In genomic region chr3:66583646-66584045, GRCh38 we compare ENCODE assay signal across 21 cellular contexts.
"Had no signal": no experiment of that assay in that cellular context is flagged by ENCODE, and none has a peak within 500 bp of the region (broad histone marks: within the 10 kb centered on the region; RNA-seq: fewer than 3 reads in every experiment).

No MANE protein-coding gene starts in this region.

- H3K4me3 ChIP-seq: cardiac muscle cell, left lung, lung, spleen, thoracic aorta had no signal

- H3K27me3 ChIP-seq: cardiac muscle cell, left lung had no signal

- H3K9me3 ChIP-seq: thoracic aorta had no signal

- H3K4me1 ChIP-seq: left lung had no signal

- H3K36me3 Mint-ChIP-seq: T-cell, type B pancreatic cell had no signal

- H3K36me3 ChIP-seq: cardiac muscle cell, left lung, spleen, thoracic aorta had no signal

- H3K27ac Mint-ChIP-seq: activated naive CD8-positive, alpha-beta T cell treated with anti-CD3 and anti-CD28 coated beads, Interleukin-2, amount 10 ng/mL, durations not matched to agents 7 days and 5 days; activated T-cell treated with anti-CD3 and anti-CD28 coated beads, Interleukin-2, amount 50 U/mL, for 24 hours; activated T-helper 2 cell treated with anti-CD3 and anti-CD28 coated beads, Interferon-gamma antibody, Interleukin-2, Interleukin-4, amounts not matched to agents 10 μg/mL and 5 μg/mL and 100 μg/mL, durations not matched to agents 14 hours and 24 hours and 36 hours; T-cell; type B pancreatic cell had no signal

- DNase-seq: activated naive CD4-positive, alpha-beta T cell; activated naive CD8-positive, alpha-beta T cell treated with anti-CD3 and anti-CD28 coated beads, Interleukin-2, amount 10 ng/mL, durations not matched to agents 7 days and 5 days; activated T-cell treated with anti-CD3 and anti-CD28 coated beads, Interleukin-2, amount 50 U/mL, for 24 hours; amniotic stem cell; erythroblast; foreskin melanocyte; immature natural killer cell; kidney glomerular epithelial cell; left lung; nucleus accumbens; spleen; stimulated activated CD4-positive, alpha-beta T cell treated with anti-CD3 and anti-CD28 coated beads, Interleukin-4, amount 100 ng/mL, for 1 hour; stimulated activated naive CD4-positive, alpha-beta T cell treated with Interleukin-2 at 50 U/mL for 16 hours; T-cell had no signal

- FAIRE-seq: endometrium, TTC549 had no signal

- H3K4me1 Mint-ChIP-seq: activated naive CD8-positive, alpha-beta T cell treated with anti-CD3 and anti-CD28 coated beads, Interleukin-2, amount 10 ng/mL, durations not matched to agents 7 days and 5 days had no signal

- H3K27ac ChIP-seq: cardiac muscle cell, left lung, spleen, thoracic aorta had no signal

- H3K4me3 Mint-ChIP-seq: activated naive CD8-positive, alpha-beta T cell treated with anti-CD3 and anti-CD28 coated beads, Interleukin-2, amount 10 ng/mL, durations not matched to agents 7 days and 5 days; activated T-cell treated with anti-CD3 and anti-CD28 coated beads, Interleukin-2, amount 50 U/mL, for 24 hours; type B pancreatic cell had no signal

- ATAC-seq: left lung had no signal
